ENCODE assay signal across 16 cellular contexts in genomic region chr20:48310312-48310711, GRCh38.
A peak's percentile ranks its signal among the peaks of the same experiment; 100 is the strongest.
DNase-seq lines count a peak whose midpoint lies in the region; ATAC-seq and TF ChIP-seq lines count a peak whose summit lies in the region.
"Had no signal": no experiment of that assay in that cellular context is flagged by ENCODE, and none has a peak within 500 bp of the region (broad histone marks: within the 10 kb centered on the region; RNA-seq: fewer than 3 reads in every experiment).

No MANE protein-coding gene starts in this region.

- intact Hi-C loops in sciatic nerve (cut with DNase I), result no loop called here

- CTCF ChIA-PET in HEK293 (lab: Yijun Ruan, JAX), result no interaction called here

- no peak overlapping the region for H3K27ac ChIP-seq in HEK293 (ENCODE audit: extremely low read depth, low read depth, low read length)
- H3K27ac ChIP-seq in SJCRH30, result peak overlapping the region; percentile 68
- H3K27ac ChIP-seq: BLaER1 treated with 17β-estradiol and CSF1 and Interleukin-3, amounts not matched to agents 10 nM and 100 nM; HL-60 had no signal

- peak; percentile 41 for ATAC-seq in sciatic nerve
- ATAC-seq in HG02588 (IDR thresholded peaks at IDR 0.05; ENCODE audit: unreplicated experiment), result no peak
- ATAC-seq: CD8-positive, alpha-beta T cell; GM23338; HCT116 had no signal

- H3K9me3 ChIP-seq in HEK293 (ENCODE audit: control insufficient read depth, insufficient read depth, low read depth, low read length), result no peaks in the 10 kb centered on the region
- H3K9me3 ChIP-seq in SJCRH30 (replicated peaks), result no peaks in the 10 kb centered on the region; the same call in 1 of the 2 replicates
- H3K9me3 ChIP-seq: BLaER1 treated with 17β-estradiol and CSF1 and Interleukin-3, amounts not matched to agents 10 nM and 100 nM had no signal

- no peaks in the 10 kb centered on the region for H3K27me3 ChIP-seq in SJCRH30
- H3K27me3 ChIP-seq: BLaER1 treated with 17β-estradiol and CSF1 and Interleukin-3, amounts not matched to agents 10 nM and 100 nM had no signal

- DNase-seq in SJCRH30 (peak; percentile 91 to 93), left kidney (ENCODE audit: low read depth, low spot score) (peak; percentile 58), sciatic nerve (ENCODE audit: low spot score) (no peak), SKM-1 (lab: John Stamatoyannopoulos, UW; ENCODE audit: unreplicated experiment) (no peak), HK-2 (ENCODE audit: unreplicated experiment) (no peak)
- DNase-seq: Calu3; CD8-positive, alpha-beta T cell; DMS79 treated with DMSO at 0.1 percent for 48 hours; H7; KBM-7 had no signal

- no peaks in the 10 kb centered on the region for H3K4me1 ChIP-seq in HEK293 (ENCODE audit: control insufficient read depth, insufficient read depth, low read length)
- H3K4me1 ChIP-seq in SJCRH30, result peaks cover 43% of the 10 kb centered on the region
- H3K4me1 ChIP-seq: BLaER1 treated with 17β-estradiol and CSF1 and Interleukin-3, amounts not matched to agents 10 nM and 100 nM had no signal

- H3K4me3 ChIP-seq in HEK293 (ENCODE audit: low read depth, low read length) (no peak overlapping the region), SJCRH30 (no peak overlapping the region)
- H3K4me3 ChIP-seq: BLaER1 treated with 17β-estradiol and CSF1 and Interleukin-3, amounts not matched to agents 10 nM and 100 nM; GM23338 had no signal

- TF ChIP-seq CTCF in HEK293 (tag by site-specific recombination; IDR thresholded peaks at IDR 0.05), result no peak

- POLR2A ChIA-PET in HEK293 (lab: Yijun Ruan, JAX), result no interaction called here

- no peaks in the 10 kb centered on the region for H3K36me3 ChIP-seq in HEK293 (ENCODE audit: control insufficient read depth in 2 of 2, insufficient read depth in 1 of 2, low read length in 2 of 2)
- no peaks in the 10 kb centered on the region for H3K36me3 ChIP-seq in SJCRH30
- H3K36me3 ChIP-seq: BLaER1 treated with 17β-estradiol and CSF1 and Interleukin-3, amounts not matched to agents 10 nM and 100 nM had no signal

TF ChIP-seq in HEK293, 187 proteins besides CTCF, POLR2A, EP300 and RAD21:
- 0 out of 2 replicates have a peak, but pooled peaks have one; percentile 8 for TF ChIP-seq ZIC2 (tag by site-specific recombination; IDR thresholded peaks at IDR 0.05)
- TF ChIP-seq ZNF571 (tag by site-specific recombination; IDR thresholded peaks at IDR 0.05), result no peak
TF ChIP-seq in HEK293: peak in this region for 1.

Comparison
In these comparisons a context has a peak if more than half of its experiments do, and no peak if none do; other contexts are left out.
1. DNase-seq: peak in SJCRH30 (2 of 2) and left kidney (single experiment); none in sciatic nerve (single experiment), SKM-1 (single experiment) and HK-2 (single experiment).